Comparison of ENCODE assay signal across 1 cellular context in the genomic region with DNA sequence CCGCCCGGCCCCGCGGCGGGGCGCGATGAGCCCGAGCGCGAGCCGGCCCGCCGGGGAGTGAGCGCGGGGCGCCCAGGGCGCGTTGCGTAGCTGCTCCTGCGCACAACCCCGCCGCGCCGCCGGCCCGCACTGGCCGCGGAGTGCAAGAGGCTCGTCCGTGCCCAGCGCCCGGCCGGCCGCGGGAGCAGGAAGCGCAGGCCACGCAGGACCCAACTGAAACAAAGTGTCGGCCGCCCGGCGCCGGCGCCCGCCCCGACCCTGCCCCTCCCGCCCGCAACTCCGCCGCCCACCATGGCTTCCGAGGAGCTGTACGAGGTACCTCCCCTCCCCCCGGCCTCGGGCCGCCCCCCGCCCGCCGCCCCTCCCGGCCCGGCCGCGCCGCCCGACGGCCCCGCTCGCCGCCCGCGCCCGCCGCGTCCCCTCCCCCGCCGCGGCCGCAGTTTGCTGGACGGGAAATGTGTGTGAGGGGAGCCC.
TF ChIP-seq lines count a peak whose summit lies in the region.

No MANE protein-coding gene starts in this region.

TF ChIP-seq in IMR-90, 13 proteins besides CTCF, POLR2A, EP300 and RAD21:
- TF ChIP-seq, protein P1, sequence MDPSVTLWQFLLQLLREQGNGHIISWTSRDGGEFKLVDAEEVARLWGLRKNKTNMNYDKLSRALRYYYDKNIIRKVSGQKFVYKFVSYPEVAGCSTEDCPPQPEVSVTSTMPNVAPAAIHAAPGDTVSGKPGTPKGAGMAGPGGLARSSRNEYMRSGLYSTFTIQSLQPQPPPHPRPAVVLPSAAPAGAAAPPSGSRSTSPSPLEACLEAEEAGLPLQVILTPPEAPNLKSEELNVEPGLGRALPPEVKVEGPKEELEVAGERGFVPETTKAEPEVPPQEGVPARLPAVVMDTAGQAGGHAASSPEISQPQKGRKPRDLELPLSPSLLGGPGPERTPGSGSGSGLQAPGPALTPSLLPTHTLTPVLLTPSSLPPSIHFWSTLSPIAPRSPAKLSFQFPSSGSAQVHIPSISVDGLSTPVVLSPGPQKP (IDR thresholded peaks at IDR 0.05; ENCODE audit: borderline replicate concordance, low read depth, low read length), result no peak
- TF ChIP-seq FOS (IDR thresholded peaks at IDR 0.05; ENCODE audit: low read depth, low read length), result no peak
- TF ChIP-seq MAZ (IDR thresholded peaks at IDR 0.05; ENCODE audit: borderline replicate concordance, low read depth, low read length), result no peak
- TF ChIP-seq MAFK (IDR thresholded peaks at IDR 0.05; ENCODE audit: low read depth, low read length), result no peak
- no peak for TF ChIP-seq SMC3 (IDR thresholded peaks at IDR 0.05; ENCODE audit: low read depth, low read length)
- no peak for TF ChIP-seq RFX5 (IDR thresholded peaks at IDR 0.05; ENCODE audit: low read depth, low read length)
- TF ChIP-seq CHD1 (IDR thresholded peaks at IDR 0.05; ENCODE audit: low read depth, low read length), result no peak
- TF ChIP-seq MXI1 (IDR thresholded peaks at IDR 0.05; ENCODE audit: borderline replicate concordance, low read depth, low read length), result no peak
